Comparison of ENCODE assay signal across 11 cellular contexts in genomic region chr5:156920861-156921431, GRCh38. TPM values are rescaled to one million over a fixed set of nuclear protein-coding genes. Genes with fewer than 3 reads are reported as not detected.
DNase-seq lines count a peak whose midpoint lies in the region; ATAC-seq and TF ChIP-seq lines count a peak whose summit lies in the region.
"Had no signal": no experiment of that assay in that cellular context is flagged by ENCODE, and none has a peak within 500 bp of the region (broad histone marks: within the 10 kb centered on the region; RNA-seq: fewer than 3 reads in every experiment).

No MANE protein-coding gene starts in this region.

- POLR2A ChIA-PET in CD8-positive, alpha-beta memory T cell (lab: Charles Lee) = no interaction called here
- POLR2A ChIA-PET in Caco-2 (lab: Charles Lee) = no interaction called here

- H3K27ac Mint-ChIP-seq in CD8-positive, alpha-beta memory T cell = peak overlapping the region in 7 of 8 donors; percentile 30 to 73 (median 61)
- no peak overlapping the region for H3K27ac Mint-ChIP-seq in Caco-2 (ENCODE audit: unreplicated experiment)

- TF ChIP-seq CTCF in upper lobe of left lung (IDR thresholded peaks at IDR 0.05) = no peak
- no peak for TF ChIP-seq CTCF in Caco-2 (IDR thresholded peaks at IDR 0.05; ENCODE audit: insufficient read depth in 1 of 2, low read depth in 1 of 2, low read length in 1 of 2, severe bottlenecking in 1 of 2, unreplicated experiment in 1 of 2)

- H3K4me1 ChIP-seq in CD8-positive, alpha-beta memory T cell (ENCODE audit: insufficient read depth, low read length) = peaks cover 28% of the 10 kb centered on the region
- H3K4me1 ChIP-seq in upper lobe of left lung = no peaks in the 10 kb centered on the region
- no peaks in the 10 kb centered on the region for H3K4me1 ChIP-seq in Caco-2
- H3K4me1 ChIP-seq: BE2C had no signal

- peak; percentile 54 for ATAC-seq in GM19043 (IDR thresholded peaks at IDR 0.05; ENCODE audit: low read depth, unreplicated experiment)
- peak; percentile 43 for ATAC-seq in HG02840 (IDR thresholded peaks at IDR 0.05; ENCODE audit: low FRiP score, unreplicated experiment)
- ATAC-seq in HG03575 (IDR thresholded peaks at IDR 0.05; ENCODE audit: extremely low read depth, insufficient number of reproducible peaks, low FRiP score, unreplicated experiment) = peak; percentile 30
- ATAC-seq in upper lobe of left lung (ENCODE audit: low FRiP score in 2 of 2) = no peak
- ATAC-seq: K562 had no signal

- H3K4me1 Mint-ChIP-seq in CD8-positive, alpha-beta memory T cell = peaks cover 39 to 60% (median 58%) of the 10 kb centered on the region in 3 donors
- peaks cover 9% of the 10 kb centered on the region for H3K4me1 Mint-ChIP-seq in Caco-2 (ENCODE audit: low read depth, unreplicated experiment)

- intact Hi-C loops in Caco-2 (cut with micrococcal nuclease; ENCODE audit: unreplicated experiment) = no loop called here

- peaks cover 0 to 3% (median 0%) of the 10 kb centered on the region in 5 donors for H3K9me3 Mint-ChIP-seq in CD8-positive, alpha-beta memory T cell
- no peaks in the 10 kb centered on the region for H3K9me3 Mint-ChIP-seq in Caco-2 (ENCODE audit: unreplicated experiment)

- no peak for DNase-seq in CD8-positive, alpha-beta memory T cell
- no peak for DNase-seq in SW480 (ENCODE audit: low spot score)
- DNase-seq in upper lobe of left lung = no peak
- DNase-seq in Caco-2 = no peak
- no peak for DNase-seq in superior temporal gyrus (ENCODE audit: extremely low spot score)
- DNase-seq: BE2C, mesendoderm had no signal

- peak overlapping the region in 6 of 7 donors; percentile 13 to 79 (median 46) for H3K4me3 Mint-ChIP-seq in CD8-positive, alpha-beta memory T cell
- no peak overlapping the region for H3K4me3 Mint-ChIP-seq in Caco-2 (ENCODE audit: unreplicated experiment)

- peaks cover under 1 to 16% (median 1%) of the 10 kb centered on the region in 3 donors for H3K36me3 Mint-ChIP-seq in CD8-positive, alpha-beta memory T cell
- peaks cover 6% of the 10 kb centered on the region for H3K36me3 Mint-ChIP-seq in Caco-2 (ENCODE audit: insufficient read depth, unreplicated experiment)

- TF ChIP-seq POLR2A in upper lobe of left lung (IDR thresholded peaks at IDR 0.05) = no peak

- no peaks in the 10 kb centered on the region for H3K9me3 ChIP-seq in CD8-positive, alpha-beta memory T cell (ENCODE audit: low read length)
- H3K9me3 ChIP-seq in upper lobe of left lung (no peaks in the 10 kb centered on the region), Caco-2 (no peaks in the 10 kb centered on the region)
- H3K9me3 ChIP-seq: BE2C had no signal

- no peak overlapping the region for H3K27ac ChIP-seq in CD8-positive, alpha-beta memory T cell (ENCODE audit: low read depth, low read length)
- H3K27ac ChIP-seq in upper lobe of left lung = no peak overlapping the region

- CTCF ChIA-PET in CD8-positive, alpha-beta memory T cell (lab: Charles Lee) = interaction anchor here (1.2 to 2.0 kb wide), 2 partner anchors 11 to 13 kb away, joined by 3 to 5 read pairs; no protein-coding TSS in a partner anchor
- CTCF ChIA-PET in Caco-2 (lab: Charles Lee) = no interaction called here

- no peaks in the 10 kb centered on the region for H3K27me3 ChIP-seq in CD8-positive, alpha-beta memory T cell (ENCODE audit: insufficient read depth, low read length, poor library complexity, severe bottlenecking)
- no peaks in the 10 kb centered on the region for H3K27me3 ChIP-seq in upper lobe of left lung
- no peaks in the 10 kb centered on the region for H3K27me3 ChIP-seq in Caco-2 (replicated peaks; ENCODE audit: control insufficient read depth, insufficient read depth, low read length)
- H3K27me3 ChIP-seq: BE2C had no signal

- TF ChIP-seq EP300 in upper lobe of left lung (IDR thresholded peaks at IDR 0.05) = no peak

- no peak overlapping the region for H3K4me3 ChIP-seq in CD8-positive, alpha-beta memory T cell (ENCODE audit: low read length)
- H3K4me3 ChIP-seq in upper lobe of left lung (no peak overlapping the region), Caco-2 (ENCODE audit: low read depth, low read length) (no peak overlapping the region)
- H3K4me3 ChIP-seq: K562 had no signal

- BruUV-seq in Caco-2 (replicated peaks; lab: Mats Ljungman, UMichigan) = no TSS peak

- no peaks in the 10 kb centered on the region for H3K36me3 ChIP-seq in CD8-positive, alpha-beta memory T cell (ENCODE audit: insufficient read depth, low read length)
- H3K36me3 ChIP-seq in upper lobe of left lung (no peaks in the 10 kb centered on the region), Caco-2 (ENCODE audit: control insufficient read depth, insufficient read depth, low read length) (no peaks in the 10 kb centered on the region)
- H3K36me3 ChIP-seq: BE2C had no signal

- WGBS in upper lobe of left lung, 2 donors = 61 to 69% methylated on average over 3 of the region's 3 CpGs

- H3K27me3 Mint-ChIP-seq in CD8-positive, alpha-beta memory T cell = no peaks in the 10 kb centered on the region
- H3K27me3 Mint-ChIP-seq in Caco-2 (ENCODE audit: insufficient read depth, unreplicated experiment) = no peaks in the 10 kb centered on the region

RNA-seq across cellular contexts. Expression of gene TIMD4, which starts 42.1 kb away (rescaled TPM):
- total RNA-seq in CD8-positive, alpha-beta memory T cell = 1 to 10 TPM in 1 of 2 experiments, under 1 TPM in 1; 0.60 to 1.5 TPM
- polyA plus RNA-seq in CD8-positive, alpha-beta memory T cell = 3.3 TPM
- total RNA-seq in upper lobe of left lung (under 1 TPM in 2 of 6 donors, not detected in 4; 0.31 to 0.54 TPM), Caco-2 (2022) (1.7 and 2.0 TPM in 2 replicates)
- total RNA-seq: K562 had no signal
- polyA plus RNA-seq: K562 had no signal

Comparison
In these comparisons a context has a peak if more than half of its experiments do, and no peak if none do; other contexts are left out.
1. ATAC-seq: peak in GM19043 (single experiment), HG02840 (single experiment) and HG03575 (single experiment); none in upper lobe of left lung (0 of 2).